ENCODE assay signal across 29 cellular contexts in the genomic region with DNA sequence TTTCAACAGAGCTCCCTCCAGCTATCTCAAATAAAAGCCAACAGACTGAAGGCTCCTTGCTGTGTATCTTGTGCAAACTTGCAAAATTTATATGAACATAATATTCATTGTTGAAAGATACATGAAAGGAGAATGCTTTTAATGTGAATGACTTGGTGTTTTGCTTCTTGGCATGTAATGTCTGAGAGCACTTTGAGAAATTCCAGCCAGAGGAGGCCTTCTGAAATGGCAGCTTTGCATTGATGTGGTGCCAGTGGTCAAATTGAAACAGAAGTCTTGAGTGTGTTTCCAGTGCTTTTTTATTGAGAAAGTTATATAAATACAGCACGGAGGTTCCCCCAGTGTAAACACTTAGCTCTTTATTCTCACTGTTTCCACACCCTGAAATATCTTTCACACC.
"Had no signal": no experiment of that assay in that cellular context is flagged by ENCODE, and none has a peak within 500 bp of the region (broad histone marks: within the 10 kb centered on the region; RNA-seq: fewer than 3 reads in every experiment).

No MANE protein-coding gene starts in this region.

- H3K27ac ChIP-seq: neutrophil, ovary, parathyroid adenoma, prostate gland, right lobe of liver, stomach, suprapubic skin, testis, tibial artery, upper lobe of right lung, uterus had no signal

- H3K27ac Mint-ChIP-seq: naive thymus-derived CD4-positive, alpha-beta T cell; natural killer cell; nephron; stimulated activated effector memory CD8-positive, alpha-beta T cell treated with anti-CD3 and anti-CD28 coated beads, Interleukin-12 subunit alpha, Interleukin-12 subunit beta, amount 100 ng/mL, for 72 hours; stimulated activated naive B cell treated with anti-CD40 and anti-IgM and Interleukin-4, amounts not matched to agents 10 μg/mL and 1 μg/mL and 100 μg/mL, for 72 hours; stimulated activated naive CD8-positive, alpha-beta T cell treated with anti-CD3 and anti-CD28 coated beads, Interleukin-15, Interleukin-2, amounts not matched to agents 100 ng/mL and 50 ng/mL, for 24 hours; type B pancreatic cell had no signal

- H3K4me1 Mint-ChIP-seq: naive thymus-derived CD4-positive, alpha-beta T cell; natural killer cell; stimulated activated effector memory CD8-positive, alpha-beta T cell treated with anti-CD3 and anti-CD28 coated beads, Interleukin-12 subunit alpha, Interleukin-12 subunit beta, amount 100 ng/mL, for 72 hours; stimulated activated naive B cell treated with anti-CD40 and anti-IgM and Interleukin-4, amounts not matched to agents 10 μg/mL and 1 μg/mL and 100 μg/mL, for 72 hours had no signal

- H3K4me1 ChIP-seq: parathyroid adenoma, right lobe of liver, stomach, suprapubic skin, testis, transverse colon, upper lobe of right lung, uterus had no signal

- H2AFZ ChIP-seq: parathyroid adenoma had no signal

- H3K9ac ChIP-seq: parathyroid adenoma had no signal

- H3K4me3 Mint-ChIP-seq: naive thymus-derived CD4-positive, alpha-beta T cell; natural killer cell; nephron; stimulated activated effector memory CD8-positive, alpha-beta T cell treated with anti-CD3 and anti-CD28 coated beads, Interleukin-12 subunit alpha, Interleukin-12 subunit beta, amount 100 ng/mL, for 72 hours; stimulated activated naive B cell treated with anti-CD40 and anti-IgM and Interleukin-4, amounts not matched to agents 10 μg/mL and 1 μg/mL and 100 μg/mL, for 72 hours; stimulated activated naive CD8-positive, alpha-beta T cell treated with anti-CD3 and anti-CD28 coated beads, Interleukin-15, Interleukin-2, amounts not matched to agents 100 ng/mL and 50 ng/mL, for 24 hours; type B pancreatic cell had no signal

- H3K27me3 ChIP-seq: neutrophil, ovary, right lobe of liver, sigmoid colon, stomach, suprapubic skin, testis, tibial artery, transverse colon, upper lobe of right lung, uterus had no signal

- H3K79me2 ChIP-seq: parathyroid adenoma had no signal

- H3K9me3 Mint-ChIP-seq: nephron, type B pancreatic cell had no signal

- H3K9me3 ChIP-seq: neutrophil, ovary, prostate gland, right lobe of liver, sigmoid colon, stomach, suprapubic skin, testis, tibial artery, transverse colon, upper lobe of right lung, uterus had no signal

- ATAC-seq: naive thymus-derived CD4-positive, alpha-beta T cell; natural killer cell; right cardiac atrium; right lobe of liver; stimulated activated effector memory CD8-positive, alpha-beta T cell treated with anti-CD3 and anti-CD28 coated beads, Interleukin-12 subunit alpha, Interleukin-12 subunit beta, amount 100 ng/mL, for 72 hours; stimulated activated naive B cell treated with anti-CD40 and anti-IgM and Interleukin-4, amounts not matched to agents 10 μg/mL and 1 μg/mL and 100 μg/mL, for 72 hours; upper lobe of right lung had no signal

- H3K36me3 ChIP-seq: neutrophil, ovary, prostate gland, right lobe of liver, sigmoid colon, stomach, suprapubic skin, tibial artery, transverse colon, upper lobe of right lung, uterus had no signal

- H3K36me3 Mint-ChIP-seq: naive thymus-derived CD4-positive, alpha-beta T cell; natural killer cell; stimulated activated effector memory CD8-positive, alpha-beta T cell treated with anti-CD3 and anti-CD28 coated beads, Interleukin-12 subunit alpha, Interleukin-12 subunit beta, amount 100 ng/mL, for 72 hours; stimulated activated naive B cell treated with anti-CD40 and anti-IgM and Interleukin-4, amounts not matched to agents 10 μg/mL and 1 μg/mL and 100 μg/mL, for 72 hours; type B pancreatic cell had no signal

- DNase-seq: naive thymus-derived CD4-positive, alpha-beta T cell; natural killer cell; nucleus accumbens; ovary; right cardiac atrium; right lobe of liver; sigmoid colon; small intestine; stimulated activated CD4-positive, alpha-beta T cell treated with anti-CD3 and anti-CD28 coated beads, Interleukin-15, amount 100 ng/mL, for 24 hours; stimulated activated CD4-positive, alpha-beta T cell treated with anti-CD3 and anti-CD28 coated beads, Interleukin-2, amount 100 ng/mL, for 24 hours; stimulated activated CD4-positive, alpha-beta T cell treated with anti-CD3 and anti-CD28 coated beads, Interleukin-2, amount 100 ng/mL, for 48 hours; stimulated activated CD4-positive, alpha-beta T cell treated with anti-CD3 and anti-CD28 coated beads, Interleukin-4, amount 100 ng/mL, for 24 hours; stimulated activated naive B cell treated with anti-CD40 and anti-IgM and Interleukin-4, amounts not matched to agents 10 μg/mL and 1 μg/mL and 100 μg/mL, for 72 hours; stimulated activated naive CD4-positive, alpha-beta T cell treated with Interleukin-2 at 50 U/mL for 16 hours; stomach; substantia nigra; testis; tibial artery; transverse colon; upper lobe of right lung; uterus had no signal

- H3K4me3 ChIP-seq: ovary, prostate gland, right lobe of liver, sigmoid colon, stomach, suprapubic skin, testis, tibial artery, transverse colon, upper lobe of right lung, uterus had no signal

- H3K27me3 Mint-ChIP-seq: stimulated activated naive B cell treated with anti-CD40 and anti-IgM and Interleukin-4, amounts not matched to agents 10 μg/mL and 1 μg/mL and 100 μg/mL, for 72 hours; type B pancreatic cell had no signal
